In the genomic region with DNA sequence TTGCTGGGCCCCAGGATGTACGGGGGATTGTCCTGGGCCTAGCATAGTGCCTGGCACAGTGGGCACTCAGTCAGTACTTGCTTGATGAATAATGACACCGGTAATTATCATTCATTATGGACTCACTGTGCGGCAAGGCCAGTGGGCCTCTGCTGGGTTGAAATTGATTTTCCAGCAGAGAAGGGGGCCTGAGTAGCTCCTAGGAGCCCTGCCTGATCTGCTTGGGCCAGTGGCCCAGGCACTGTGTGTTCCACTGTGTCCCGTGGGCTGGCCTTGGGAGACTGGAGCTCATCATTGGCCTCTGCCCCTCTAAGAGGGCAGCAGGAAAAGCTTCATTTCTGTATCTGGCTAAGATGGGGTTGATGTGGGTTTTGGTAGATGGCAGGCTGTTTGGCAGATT, we compare ENCODE assay signal across 7 cellular contexts. TPM values are rescaled to one million over a fixed set of nuclear protein-coding genes. Genes with fewer than 3 reads are reported as not detected.
DNase-seq lines count a peak whose midpoint lies in the region; ATAC-seq and TF ChIP-seq lines count a peak whose summit lies in the region.

No MANE protein-coding gene starts in this region.

- H3K9me3 ChIP-seq in breast epithelium (no peaks in the 10 kb centered on the region), right lobe of liver (no peaks in the 10 kb centered on the region), suprapubic skin (no peaks in the 10 kb centered on the region)

- no peak for ATAC-seq in right lobe of liver
- ATAC-seq in GM19328 (IDR thresholded peaks at IDR 0.05; ENCODE audit: unreplicated experiment), result no peak

- intact Hi-C loops in breast epithelium (cut with DNase I; ENCODE audit: low total_unique reads), result no loop called here
- intact Hi-C loops in right lobe of liver (cut with DNase I), result no loop called here

- TF ChIP-seq CTCF in breast epithelium (IDR thresholded peaks at IDR 0.05) (no peak), right lobe of liver (IDR thresholded peaks at IDR 0.05) (no peak), suprapubic skin (IDR thresholded peaks at IDR 0.05) (no peak)

- H3K4me1 ChIP-seq in breast epithelium, result peaks cover 0 to 17% of the 10 kb centered on the region in 2 donors
- peaks cover 0 to 14% (median 0%) of the 10 kb centered on the region in 4 donors for H3K4me1 ChIP-seq in right lobe of liver
- peaks cover 62% of the 10 kb centered on the region for H3K4me1 ChIP-seq in suprapubic skin

- WGBS in right lobe of liver (ENCODE audit: insufficient coverage, low coverage, low lambda C conversion rate, missing lambda C conversion rate), result 73% methylated on average over 3 of the region's 4 CpGs
- 41% methylated on average over 2 of the region's 4 CpGs for WGBS in suprapubic skin

- TF ChIP-seq POLR2A in breast epithelium (IDR thresholded peaks at IDR 0.05) (no peak), right lobe of liver (IDR thresholded peaks at IDR 0.05) (no peak), suprapubic skin (IDR thresholded peaks at IDR 0.05) (no peak)

- peak; percentile 55 for DNase-seq in NCI-H69 (lab: John Stamatoyannopoulos, UW)
- DNase-seq in breast epithelium (ENCODE audit: low spot score in 2 of 2), result no peak
- no peak for DNase-seq in right lobe of liver
- DNase-seq in suprapubic skin (ENCODE audit: low spot score in 2 of 2), result no peak
- no peak for DNase-seq in cortex of kidney (lab: John Stamatoyannopoulos, UW)
- DNase-seq in RPMI8226, result no peak

- H3K4me3 ChIP-seq in breast epithelium (peak overlapping the region; percentile 79 to 93 (median 81)), right lobe of liver (peak overlapping the region; percentile 40 to 51 (median 45)), suprapubic skin (peak overlapping the region; percentile 77)

- H3K27ac ChIP-seq in breast epithelium (peak overlapping the region; percentile 89 to 96), right lobe of liver (peak overlapping the region; percentile 63 to 75 (median 66)), suprapubic skin (peak overlapping the region; percentile 96)

- H3K36me3 ChIP-seq in breast epithelium (no peaks in the 10 kb centered on the region), right lobe of liver (no peaks in the 10 kb centered on the region), suprapubic skin (no peaks in the 10 kb centered on the region)

- TF ChIP-seq EP300 in suprapubic skin (IDR thresholded peaks at IDR 0.05), result no peak

- H3K27me3 ChIP-seq in breast epithelium, result no peaks in the 10 kb centered on the region
- no peaks in the 10 kb centered on the region for H3K27me3 ChIP-seq in right lobe of liver
- H3K27me3 ChIP-seq in suprapubic skin, result no peaks in the 10 kb centered on the region

RNA-seq across cellular contexts. Expression of a gene that starts 1.4 kb away (rescaled TPM):
- total RNA-seq in breast epithelium (10 to 100 TPM; 20.2 to 34.5 (median 25.6) TPM), right lobe of liver (1 to 10 TPM in 5 of 6 experiments, under 1 TPM in 1; 0.81 to 2.5 (median 1.8) TPM), suprapubic skin (10 to 100 TPM; 17.9 to 29.3 (median 23.2) TPM)

Comparison
In these comparisons a context has a peak if more than half of its experiments do, and no peak if none do; other contexts are left out.
1. RNA of a gene that starts 1.4 kb away (total RNA-seq): 17.9 to 29.3 TPM in suprapubic skin and 20.2 to 34.5 TPM in breast epithelium; 0.81 to 2.5 TPM in right lobe of liver; every median in the first group is over 4 times any median in the second.
2. Peak in every context shown above with its lines, with median percentiles within 50 percentile points of each other: H3K27ac ChIP-seq and H3K4me3 ChIP-seq.